7 cellular contexts compared by ENCODE assay signal in genomic region chr3:14143826-14144225, GRCh38. TPM values are rescaled to one million over a fixed set of nuclear protein-coding genes. Genes with fewer than 3 reads are reported as not detected.
DNase-seq lines count a peak whose midpoint lies in the region; ATAC-seq and TF ChIP-seq lines count a peak whose summit lies in the region.

No MANE protein-coding gene starts in this region.

- TF ChIP-seq CTCF in epithelial cell of proximal tubule (conservative IDR thresholded peaks at IDR 0.05; ENCODE audit: low read depth, low read length) = no peak
- TF ChIP-seq CTCF in nephron (IDR thresholded peaks at IDR 0.05; ENCODE audit: unreplicated experiment in 3 of 3) = no peak

- H3K27me3 Mint-ChIP-seq in nephron (ENCODE audit: low read depth) = no peaks in the 10 kb centered on the region

- intact Hi-C loops in head of caudate nucleus (cut with DNase I) = no loop called here

- ATAC-seq in HG03175 (IDR thresholded peaks at IDR 0.05; ENCODE audit: unreplicated experiment) (no peak), esophagus mucosa (no peak)

- H3K36me3 Mint-ChIP-seq in nephron (ENCODE audit: low read depth) = peaks cover 32% of the 10 kb centered on the region

- H3K4me1 Mint-ChIP-seq in nephron = peaks cover 34% of the 10 kb centered on the region

- no peaks in the 10 kb centered on the region for H3K27me3 ChIP-seq in SJSA1 (replicated peaks)

- DNase-seq in HCEC 1CT (peak; percentile 89), SJSA1 (ENCODE audit: low read depth in 1 of 2, low spot score in 2 of 2) (peak; percentile 80 to 84), epithelial cell of proximal tubule (ENCODE audit: low read depth) (peak; percentile 94), head of caudate nucleus (no peak)

- H3K27ac Mint-ChIP-seq in nephron = peak overlapping the region; percentile 73 to 97 (median 91)

- no peaks in the 10 kb centered on the region for H3K9me3 Mint-ChIP-seq in nephron

- peak overlapping the region; percentile 99 for H3K27ac ChIP-seq in SJSA1

- no peaks in the 10 kb centered on the region for H3K9me3 ChIP-seq in SJSA1 (replicated peaks)

- H3K4me3 Mint-ChIP-seq in nephron = no peak overlapping the region

- H3K4me1 ChIP-seq in SJSA1 (replicated peaks) = peaks cover 37% of the 10 kb centered on the region

- H3K4me3 ChIP-seq in SJSA1 = no peak overlapping the region
- no peak overlapping the region for H3K4me3 ChIP-seq in epithelial cell of proximal tubule (ENCODE audit: low read depth, low read length)

- H3K36me3 ChIP-seq in SJSA1 = peaks cover 68% of the 10 kb centered on the region

RNA-seq across cellular contexts. Expression of gene TMEM43, which starts 19.0 kb away (rescaled TPM):
- total RNA-seq in SJSA1 (2014; rRNA removed; shearing (Covaris generic)) = 82.1 and 82.7 TPM in 2 replicates
- total RNA-seq in epithelial cell of proximal tubule = 56.3 and 58.6 TPM in 2 replicates
- 55.7 TPM for total RNA-seq in esophagus mucosa

RNA-seq across cellular contexts. Expression of gene CHCHD4, which starts 19.2 kb away (rescaled TPM):
- 12.8 and 17.3 TPM in 2 replicates for total RNA-seq in SJSA1 (2014; rRNA removed; shearing (Covaris generic))
- total RNA-seq in epithelial cell of proximal tubule (16.5 and 29.4 TPM in 2 replicates), esophagus mucosa (13.0 TPM)

RNA-seq across cellular contexts. Expression of gene XPC, which starts 34.6 kb away (rescaled TPM):
- 12.9 and 17.7 TPM in 2 replicates for total RNA-seq in SJSA1 (2014; rRNA removed; shearing (Covaris generic))
- total RNA-seq in epithelial cell of proximal tubule (16.6 and 27.8 TPM in 2 replicates), esophagus mucosa (13.4 TPM)

RNA-seq across cellular contexts. Expression of gene LSM3, which starts 34.8 kb away (rescaled TPM):
- total RNA-seq in SJSA1 (2014; rRNA removed; shearing (Covaris generic)) = 22.4 and 25.9 TPM in 2 replicates
- total RNA-seq in epithelial cell of proximal tubule = 24.7 and 24.9 TPM in 2 replicates
- 10.3 TPM for total RNA-seq in esophagus mucosa

Comparison
In these comparisons a context has a peak if more than half of its experiments do, and no peak if none do; other contexts are left out.
1. DNase-seq: peak in HCEC 1CT (single experiment), SJSA1 (2 of 2) and epithelial cell of proximal tubule (single experiment); none in head of caudate nucleus (0 of 42).